In the genomic region with DNA sequence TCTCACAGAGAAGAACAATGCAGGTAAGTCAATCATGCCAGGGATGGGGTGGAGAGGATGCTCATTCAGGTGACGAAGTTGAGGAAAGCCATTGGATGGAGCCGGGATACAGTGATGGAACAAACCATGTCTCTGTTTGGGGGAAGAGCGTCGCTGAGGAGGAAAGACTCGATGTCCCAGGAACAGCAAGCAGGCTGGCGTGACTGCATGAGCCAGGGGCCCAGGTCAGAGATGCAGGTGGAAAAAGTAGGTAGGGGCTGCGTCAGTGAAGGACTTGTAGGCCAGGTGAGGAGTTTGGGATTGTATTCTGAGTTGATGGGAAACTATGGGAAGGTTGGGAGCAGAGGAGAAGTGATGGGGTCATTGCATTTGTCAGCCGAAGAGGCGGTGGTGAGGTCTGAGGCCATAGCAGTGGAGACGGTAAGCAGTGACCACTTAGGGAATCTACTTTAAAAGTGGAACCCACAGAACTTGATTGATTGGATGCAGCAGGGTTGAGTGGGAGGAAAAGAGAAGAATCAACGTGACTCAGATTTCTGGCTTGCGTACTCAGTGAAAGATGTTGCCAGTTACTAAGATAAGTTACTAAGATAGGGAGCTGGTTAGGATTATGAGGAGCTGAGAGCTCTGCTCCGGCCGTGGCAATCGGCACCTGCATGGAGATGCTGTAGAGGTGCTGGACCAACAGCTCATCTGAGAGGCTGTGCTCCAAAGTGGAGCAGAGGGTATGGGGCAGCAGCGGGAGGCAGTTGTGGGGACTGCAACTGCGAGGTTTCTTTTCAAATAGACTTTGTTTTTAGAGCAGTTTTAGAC, we compare ENCODE assay signal across 12 cellular contexts. TPM values are rescaled to one million over a fixed set of nuclear protein-coding genes. Genes with fewer than 3 reads are reported as not detected.
DNase-seq lines count a peak whose midpoint lies in the region; ATAC-seq and TF ChIP-seq lines count a peak whose summit lies in the region.
"Had no signal": no experiment of that assay in that cellular context is flagged by ENCODE, and none has a peak within 500 bp of the region (broad histone marks: within the 10 kb centered on the region; RNA-seq: fewer than 3 reads in every experiment).

No MANE protein-coding gene starts in this region.

- H3K27ac ChIP-seq in Panc1 (ENCODE audit: low read length): no peak overlapping the region

- peak; percentile 62 for DNase-seq in activated CD8-positive, alpha-beta memory T cell treated with anti-CD3 and anti-CD28 coated beads for 24 hours
- DNase-seq in activated CD8-positive, alpha-beta memory T cell treated with anti-CD3 and anti-CD28 coated beads, Interleukin-2, amount 50 U/mL, for 4 hours: no peak
- no peak for DNase-seq in Panc1 (ENCODE audit: low read depth, low spot score)
- DNase-seq in astrocyte of the hippocampus (ENCODE audit: low read depth, low spot score): peak; percentile 49
- no peak for DNase-seq in omental fat pad (ENCODE audit: low spot score)
- DNase-seq in NCI-H1092 treated with DMSO at 0.1 percent for 48 hours (lab: John Stamatoyannopoulos, UW): no peak
- DNase-seq: cerebellar nuclear complex, midbrain, NCI-H1694 treated with DMSO at 0.1 percent for 48 hours, small intestine had no signal

- no peak overlapping the region for H3K4me3 ChIP-seq in Panc1 (ENCODE audit: low read depth in 2 of 2, low read length in 2 of 2)

- H3K27me3 ChIP-seq in Panc1 (ENCODE audit: control insufficient read depth, insufficient read depth, low read length): 0 out of 2 replicates have a peak, but pooled peaks cover 2% of the 10 kb centered on the region

- ATAC-seq in Panc1 (0 out of 2 replicates have a peak, but pooled peaks have one; percentile 53), omental fat pad (ENCODE audit: low FRiP score) (peak; percentile 74), GM18505 (IDR thresholded peaks at IDR 0.05; ENCODE audit: unreplicated experiment) (no peak), GM18861 (IDR thresholded peaks at IDR 0.05; ENCODE audit: unreplicated experiment) (no peak)

- TF ChIP-seq CTCF in Panc1 (IDR thresholded peaks at IDR 0.05): no peak
- no peak for TF ChIP-seq CTCF in omental fat pad (IDR thresholded peaks at IDR 0.05)

- in situ Hi-C loops in Panc1 (cut with HindIII; ENCODE audit: low pct_unique_long_range_greater_than_20kb, low sequenced_read_pairs): no loop called here

- CTCF ChIA-PET in Panc1 (lab: Charles Lee): no interaction called here

- no peaks in the 10 kb centered on the region for H3K9me3 ChIP-seq in Panc1 (ENCODE audit: control insufficient read depth, insufficient read depth, low read depth, low read length)

- H3K4me1 ChIP-seq in Panc1 (ENCODE audit: control insufficient read depth, insufficient read depth, low read length): no peaks in the 10 kb centered on the region

- TF ChIP-seq POLR2A in GM18505 (IDR thresholded peaks at IDR 0.05; ENCODE audit: borderline replicate concordance, extremely low read depth, insufficient read depth, insufficient read length): no peak

- H3K36me3 ChIP-seq in Panc1 (ENCODE audit: control insufficient read depth, insufficient read depth, low read length): no peaks in the 10 kb centered on the region

- POLR2A ChIA-PET in Panc1 (lab: Charles Lee): no interaction called here

- intact Hi-C loops in Panc1 (cut with micrococcal nuclease; ENCODE audit: unreplicated experiment): no loop called here

- BruUV-seq in Panc1 (replicated peaks; lab: Mats Ljungman, UMichigan): no TSS peak

RNA-seq across cellular contexts. Expression of gene IL2RA, which starts 12.5 kb away (rescaled TPM):
- total RNA-seq in Panc1 (2021; ENCODE audit: unreplicated experiment) (0.33 TPM), omental fat pad (10 to 100 TPM in 1 of 4 donors, 1 to 10 TPM in 2, under 1 TPM in 1; 0.69 to 25.0 (median 7.1) TPM)
- not detected for polyA plus RNA-seq in Panc1 (2012; ENCODE audit: insufficient read length)

RNA-seq across cellular contexts. Expression of gene RBM17, which starts 14.1 kb away (rescaled TPM):
- 65.4 TPM for total RNA-seq in Panc1 (2021; ENCODE audit: unreplicated experiment)
- polyA plus RNA-seq in Panc1 (2012; ENCODE audit: insufficient read length): 60.1 TPM
- 10 to 100 TPM; 58.2 to 97.9 (median 80.0) TPM for total RNA-seq in omental fat pad

Comparison
In these comparisons a context has a peak if more than half of its experiments do, and no peak if none do; other contexts are left out.
1. DNase-seq: peak in activated CD8-positive, alpha-beta memory T cell treated with anti-CD3 and anti-CD28 coated beads for 24 hours (single experiment) and astrocyte of the hippocampus (single experiment); none in activated CD8-positive, alpha-beta memory T cell treated with anti-CD3 and anti-CD28 coated beads, Interleukin-2, amount 50 U/mL, for 4 hours (single experiment), Panc1 (single experiment), omental fat pad (single experiment) and NCI-H1092 treated with DMSO at 0.1 percent for 48 hours (single experiment).
2. ATAC-seq: peak in Panc1 (single experiment) and omental fat pad (single experiment); none in GM18505 (single experiment) and GM18861 (single experiment).